In the genomic region with DNA sequence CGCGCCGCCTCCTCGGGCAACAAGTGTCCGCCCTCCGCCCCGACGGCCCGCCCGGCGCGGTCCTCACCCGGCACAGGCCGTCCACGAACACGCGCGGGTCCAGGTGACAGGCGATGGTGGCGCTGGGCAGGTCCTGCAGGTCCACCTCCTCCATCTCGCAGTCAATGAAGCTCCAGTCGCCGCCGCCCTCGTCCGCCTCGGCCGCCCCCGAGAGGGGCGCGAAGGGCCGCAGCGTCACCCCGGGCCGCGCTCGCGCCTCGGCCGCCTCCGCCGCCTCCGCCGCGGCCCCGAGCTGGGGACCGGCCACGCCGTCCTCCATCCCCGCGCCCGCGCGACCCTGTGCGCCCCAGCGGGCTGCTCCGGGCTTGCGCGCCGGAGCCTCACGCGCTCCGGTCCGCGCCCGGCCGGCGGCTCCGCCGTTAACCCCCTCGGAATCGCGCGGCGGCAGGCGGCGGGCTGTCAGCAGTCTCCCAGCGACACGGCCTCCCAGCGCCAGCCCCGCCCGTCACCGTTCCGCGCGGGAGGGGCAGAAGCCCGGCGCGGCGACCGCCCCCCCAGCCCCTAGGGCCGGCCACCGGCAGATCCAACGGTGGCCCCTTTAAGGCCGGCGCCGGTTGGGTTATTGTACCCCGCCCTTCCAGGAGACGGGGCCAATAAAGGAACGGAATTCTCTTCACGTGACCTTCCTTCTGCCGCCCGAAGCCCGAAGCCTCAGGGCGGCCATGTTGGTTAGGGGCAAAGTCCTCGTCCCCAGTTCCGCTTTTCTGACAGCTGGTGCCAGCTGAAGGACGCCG, we compare ENCODE assay signal across 1 cellular context.
A peak's percentile ranks its signal among the peaks of the same experiment; 100 is the strongest.
TF ChIP-seq lines count a peak whose summit lies in the region.

Gene RCAN1, minus strand, starts transcription at position 421 of the 794 bp plus-strand sequence. Its CDS starts 102 bp downstream, at position 319.

TF ChIP-seq in K562, 482 proteins besides CTCF, POLR2A, EP300 and RAD21 (continued from another document and continues in another):
- TF ChIP-seq, protein P1, sequence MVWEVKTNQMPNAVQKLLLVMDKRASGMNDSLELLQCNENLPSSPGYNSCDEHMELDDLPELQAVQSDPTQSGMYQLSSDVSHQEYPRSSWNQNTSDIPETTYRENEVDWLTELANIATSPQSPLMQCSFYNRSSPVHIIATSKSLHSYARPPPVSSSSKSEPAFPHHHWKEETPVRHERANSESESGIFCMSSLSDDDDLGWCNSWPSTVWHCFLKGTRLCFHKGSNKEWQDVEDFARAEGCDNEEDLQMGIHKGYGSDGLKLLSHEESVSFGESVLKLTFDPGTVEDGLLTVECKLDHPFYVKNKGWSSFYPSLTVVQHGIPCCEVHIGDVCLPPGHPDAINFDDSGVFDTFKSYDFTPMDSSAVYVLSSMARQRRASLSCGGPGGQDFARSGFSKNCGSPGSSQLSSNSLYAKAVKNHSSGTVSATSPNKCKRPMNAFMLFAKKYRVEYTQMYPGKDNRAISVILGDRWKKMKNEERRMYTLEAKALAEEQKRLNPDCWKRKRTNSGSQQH (CRISPR knock-in tag; IDR thresholded peaks at IDR 0.05): no peak
- no peak for TF ChIP-seq TSC22D4 (tag; IDR thresholded peaks at IDR 0.05)
- TF ChIP-seq, protein P2, sequence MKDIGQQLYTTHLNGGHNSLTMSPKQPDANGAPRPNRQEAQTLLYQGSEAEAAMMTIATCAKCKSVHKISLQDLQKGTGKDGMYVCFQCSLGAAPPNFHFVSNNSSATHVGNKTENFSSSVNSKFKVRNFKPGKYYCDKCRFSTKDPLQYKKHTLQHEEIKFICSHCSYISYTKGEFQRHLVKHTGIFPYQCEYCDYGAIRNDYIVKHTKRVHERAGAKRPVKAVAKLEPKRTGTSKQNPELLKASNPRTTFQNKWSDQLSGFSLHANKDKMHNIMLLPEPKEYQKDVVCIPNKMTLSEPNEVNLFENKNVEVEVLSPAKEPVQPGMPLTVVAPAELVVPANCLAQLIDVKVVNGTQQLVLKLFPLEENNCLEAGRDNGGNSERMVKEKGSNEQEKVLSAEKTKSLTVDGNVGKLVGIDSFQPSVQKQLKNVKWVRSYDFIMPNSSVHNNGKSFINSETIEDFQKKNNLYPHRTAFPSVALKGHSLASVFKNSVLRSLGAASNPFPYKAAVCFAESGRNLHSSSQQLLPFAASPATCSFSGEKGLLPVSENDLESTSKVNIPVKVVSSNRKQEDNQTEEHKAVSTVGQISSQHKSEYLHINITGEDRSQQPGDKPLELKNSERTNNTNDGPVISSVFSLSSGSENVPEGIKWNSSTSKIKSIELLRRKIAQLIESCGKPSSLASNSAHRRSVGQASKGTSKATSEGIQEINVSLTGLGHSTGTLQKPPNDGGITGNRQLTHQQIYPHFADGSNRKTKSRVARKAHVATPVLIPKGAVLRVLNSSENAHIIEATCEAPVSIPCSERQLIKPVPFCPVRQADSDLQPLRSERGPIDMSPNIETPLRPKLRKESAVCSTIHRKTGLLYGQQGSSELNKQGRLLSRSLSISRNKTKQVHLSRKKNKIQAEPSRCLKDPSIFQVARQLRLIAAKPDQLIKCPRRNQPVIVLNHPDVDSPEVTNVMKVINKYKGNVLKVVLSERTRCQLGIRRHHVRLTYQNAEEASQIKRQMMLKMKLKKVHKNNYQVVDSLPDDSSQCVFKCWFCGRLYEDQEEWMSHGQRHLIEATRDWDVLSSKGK (CRISPR knock-in tag; IDR thresholded peaks at IDR 0.05): no peak
- peak; percentile 93 for TF ChIP-seq HCFC1 (IDR thresholded peaks at IDR 0.05; ENCODE audit: low read depth, low read length)
- TF ChIP-seq ATF3 (IDR thresholded peaks at IDR 0.05): no peak
- TF ChIP-seq ATF3 (CRISPR knock-in tag; conservative IDR thresholded peaks at IDR 0.05): 0 out of 2 replicates have a peak, but pooled peaks have one; percentile 43
- TF ChIP-seq, protein P3, sequence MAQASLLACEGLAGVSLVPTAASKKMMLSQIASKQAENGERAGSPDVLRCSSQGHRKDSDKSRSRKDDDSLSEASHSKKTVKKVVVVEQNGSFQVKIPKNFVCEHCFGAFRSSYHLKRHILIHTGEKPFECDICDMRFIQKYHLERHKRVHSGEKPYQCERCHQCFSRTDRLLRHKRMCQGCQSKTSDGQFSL (CRISPR knock-in tag; IDR thresholded peaks at IDR 0.05): peak; percentile 98
- TF ChIP-seq, protein P3 (tag; IDR thresholded peaks at IDR 0.05): peak in 1 of 2 experiments; percentile 92; a peak in 2 of 4 replicates
- TF ChIP-seq FOXA1 (IDR thresholded peaks at IDR 0.05; ENCODE audit: borderline replicate concordance): no peak
- peak; percentile 84 for TF ChIP-seq NCOA6 (IDR thresholded peaks at IDR 0.05)
- peak; percentile 59 for TF ChIP-seq HMGN3 (IDR thresholded peaks at IDR 0.05; ENCODE audit: borderline replicate concordance, extremely low read depth, insufficient read length, low read depth, low read length)
- peak; percentile 69 for TF ChIP-seq CCNT2 (IDR thresholded peaks at IDR 0.05; ENCODE audit: borderline replicate concordance, extremely low read depth, insufficient read length, low read depth, low read length)
- TF ChIP-seq, protein P4, sequence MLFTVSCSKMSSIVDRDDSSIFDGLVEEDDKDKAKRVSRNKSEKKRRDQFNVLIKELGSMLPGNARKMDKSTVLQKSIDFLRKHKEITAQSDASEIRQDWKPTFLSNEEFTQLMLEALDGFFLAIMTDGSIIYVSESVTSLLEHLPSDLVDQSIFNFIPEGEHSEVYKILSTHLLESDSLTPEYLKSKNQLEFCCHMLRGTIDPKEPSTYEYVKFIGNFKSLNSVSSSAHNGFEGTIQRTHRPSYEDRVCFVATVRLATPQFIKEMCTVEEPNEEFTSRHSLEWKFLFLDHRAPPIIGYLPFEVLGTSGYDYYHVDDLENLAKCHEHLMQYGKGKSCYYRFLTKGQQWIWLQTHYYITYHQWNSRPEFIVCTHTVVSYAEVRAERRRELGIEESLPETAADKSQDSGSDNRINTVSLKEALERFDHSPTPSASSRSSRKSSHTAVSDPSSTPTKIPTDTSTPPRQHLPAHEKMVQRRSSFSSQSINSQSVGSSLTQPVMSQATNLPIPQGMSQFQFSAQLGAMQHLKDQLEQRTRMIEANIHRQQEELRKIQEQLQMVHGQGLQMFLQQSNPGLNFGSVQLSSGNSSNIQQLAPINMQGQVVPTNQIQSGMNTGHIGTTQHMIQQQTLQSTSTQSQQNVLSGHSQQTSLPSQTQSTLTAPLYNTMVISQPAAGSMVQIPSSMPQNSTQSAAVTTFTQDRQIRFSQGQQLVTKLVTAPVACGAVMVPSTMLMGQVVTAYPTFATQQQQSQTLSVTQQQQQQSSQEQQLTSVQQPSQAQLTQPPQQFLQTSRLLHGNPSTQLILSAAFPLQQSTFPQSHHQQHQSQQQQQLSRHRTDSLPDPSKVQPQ (CRISPR knock-in tag; IDR thresholded peaks at IDR 0.05; ENCODE audit: borderline replicate concordance): no peak
- TF ChIP-seq ID3 (CRISPR knock-in tag; IDR thresholded peaks at IDR 0.05): no peak
- no peak; the same call in none of the 2 replicates for TF ChIP-seq ID3 (tag; IDR thresholded peaks at IDR 0.05)
- TF ChIP-seq GABPB1 (CRISPR knock-in tag; IDR thresholded peaks at IDR 0.05): peak; percentile 74; the same call in 1 of the 2 replicates
- TF ChIP-seq ZBTB11 (CRISPR knock-in tag; IDR thresholded peaks at IDR 0.05): peak in 2 of 3 experiments; percentile 79 to 93; a peak in 4 of 6 replicates
- 0 out of 2 replicates have a peak, but pooled peaks have one; percentile 19 for TF ChIP-seq ETV5 (CRISPR knock-in tag; IDR thresholded peaks at IDR 0.05; ENCODE audit: low read depth)
- TF ChIP-seq IRF9 (tag; IDR thresholded peaks at IDR 0.05): no peak
- TF ChIP-seq ZNF584 (CRISPR knock-in tag; IDR thresholded peaks at IDR 0.05; ENCODE audit: low read depth): peak; percentile 37; the same call in 1 of the 2 replicates
- TF ChIP-seq MEF2D (tag; conservative IDR thresholded peaks at IDR 0.05; ENCODE audit: low read depth): no peak
- TF ChIP-seq, protein P5, sequence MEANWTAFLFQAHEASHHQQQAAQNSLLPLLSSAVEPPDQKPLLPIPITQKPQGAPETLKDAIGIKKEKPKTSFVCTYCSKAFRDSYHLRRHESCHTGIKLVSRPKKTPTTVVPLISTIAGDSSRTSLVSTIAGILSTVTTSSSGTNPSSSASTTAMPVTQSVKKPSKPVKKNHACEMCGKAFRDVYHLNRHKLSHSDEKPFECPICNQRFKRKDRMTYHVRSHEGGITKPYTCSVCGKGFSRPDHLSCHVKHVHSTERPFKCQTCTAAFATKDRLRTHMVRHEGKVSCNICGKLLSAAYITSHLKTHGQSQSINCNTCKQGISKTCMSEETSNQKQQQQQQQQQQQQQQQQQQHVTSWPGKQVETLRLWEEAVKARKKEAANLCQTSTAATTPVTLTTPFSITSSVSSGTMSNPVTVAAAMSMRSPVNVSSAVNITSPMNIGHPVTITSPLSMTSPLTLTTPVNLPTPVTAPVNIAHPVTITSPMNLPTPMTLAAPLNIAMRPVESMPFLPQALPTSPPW (CRISPR knock-in tag; IDR thresholded peaks at IDR 0.05): peak; percentile 99
- no peak for TF ChIP-seq ZNF699 (CRISPR knock-in tag; IDR thresholded peaks at IDR 0.05; ENCODE audit: insufficient replicate concordance)
- TF ChIP-seq, protein P6, sequence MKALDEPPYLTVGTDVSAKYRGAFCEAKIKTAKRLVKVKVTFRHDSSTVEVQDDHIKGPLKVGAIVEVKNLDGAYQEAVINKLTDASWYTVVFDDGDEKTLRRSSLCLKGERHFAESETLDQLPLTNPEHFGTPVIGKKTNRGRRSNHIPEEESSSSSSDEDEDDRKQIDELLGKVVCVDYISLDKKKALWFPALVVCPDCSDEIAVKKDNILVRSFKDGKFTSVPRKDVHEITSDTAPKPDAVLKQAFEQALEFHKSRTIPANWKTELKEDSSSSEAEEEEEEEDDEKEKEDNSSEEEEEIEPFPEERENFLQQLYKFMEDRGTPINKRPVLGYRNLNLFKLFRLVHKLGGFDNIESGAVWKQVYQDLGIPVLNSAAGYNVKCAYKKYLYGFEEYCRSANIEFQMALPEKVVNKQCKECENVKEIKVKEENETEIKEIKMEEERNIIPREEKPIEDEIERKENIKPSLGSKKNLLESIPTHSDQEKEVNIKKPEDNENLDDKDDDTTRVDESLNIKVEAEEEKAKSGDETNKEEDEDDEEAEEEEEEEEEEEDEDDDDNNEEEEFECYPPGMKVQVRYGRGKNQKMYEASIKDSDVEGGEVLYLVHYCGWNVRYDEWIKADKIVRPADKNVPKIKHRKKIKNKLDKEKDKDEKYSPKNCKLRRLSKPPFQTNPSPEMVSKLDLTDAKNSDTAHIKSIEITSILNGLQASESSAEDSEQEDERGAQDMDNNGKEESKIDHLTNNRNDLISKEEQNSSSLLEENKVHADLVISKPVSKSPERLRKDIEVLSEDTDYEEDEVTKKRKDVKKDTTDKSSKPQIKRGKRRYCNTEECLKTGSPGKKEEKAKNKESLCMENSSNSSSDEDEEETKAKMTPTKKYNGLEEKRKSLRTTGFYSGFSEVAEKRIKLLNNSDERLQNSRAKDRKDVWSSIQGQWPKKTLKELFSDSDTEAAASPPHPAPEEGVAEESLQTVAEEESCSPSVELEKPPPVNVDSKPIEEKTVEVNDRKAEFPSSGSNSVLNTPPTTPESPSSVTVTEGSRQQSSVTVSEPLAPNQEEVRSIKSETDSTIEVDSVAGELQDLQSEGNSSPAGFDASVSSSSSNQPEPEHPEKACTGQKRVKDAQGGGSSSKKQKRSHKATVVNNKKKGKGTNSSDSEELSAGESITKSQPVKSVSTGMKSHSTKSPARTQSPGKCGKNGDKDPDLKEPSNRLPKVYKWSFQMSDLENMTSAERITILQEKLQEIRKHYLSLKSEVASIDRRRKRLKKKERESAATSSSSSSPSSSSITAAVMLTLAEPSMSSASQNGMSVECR (CRISPR knock-in tag; IDR thresholded peaks at IDR 0.05): peak; percentile 94
- TF ChIP-seq SNIP1 (IDR thresholded peaks at IDR 0.05; ENCODE audit: low read depth): peak; percentile 83
- 0 out of 2 replicates have a peak, but pooled peaks have one; percentile 39 for TF ChIP-seq MEF2A (IDR thresholded peaks at IDR 0.05; ENCODE audit: control insufficient read depth, low read depth, low read length)
- TF ChIP-seq MTA1 (IDR thresholded peaks at IDR 0.05; ENCODE audit: borderline replicate concordance): no peak
- TF ChIP-seq SP1 (CRISPR knock-in tag; IDR thresholded peaks at IDR 0.05): peak; percentile 86
